28 cellular contexts compared by ENCODE assay signal in the genomic region with DNA sequence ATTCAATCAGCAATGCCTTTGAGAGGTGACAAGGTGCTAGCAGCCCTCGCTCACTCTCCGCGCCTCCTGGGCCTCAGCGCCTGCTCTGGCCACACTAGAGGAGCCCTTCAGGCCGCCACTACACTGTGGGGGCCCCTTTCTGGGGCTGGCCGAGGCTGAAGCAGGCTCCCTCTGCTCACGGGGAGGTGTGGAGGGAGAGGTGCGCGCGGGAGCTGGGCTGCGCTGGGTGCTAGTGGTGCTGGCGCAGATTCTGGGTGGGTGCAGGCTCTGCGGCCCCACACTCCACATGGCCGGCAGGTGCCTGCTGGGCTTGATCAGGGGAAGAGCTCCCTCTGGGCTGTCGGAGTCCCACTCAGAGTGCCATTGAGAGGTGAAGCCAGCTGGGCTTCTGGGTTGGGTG.
"Had no signal": no experiment of that assay in that cellular context is flagged by ENCODE, and none has a peak within 500 bp of the region (broad histone marks: within the 10 kb centered on the region; RNA-seq: fewer than 3 reads in every experiment).

No MANE protein-coding gene starts in this region.

- H3K4me3 ChIP-seq: hepatocyte, lower lobe of right lung, right atrium auricular region, skin epidermis, suprapubic skin, thoracic aorta, tibial artery, vagina had no signal

- H3K4me1 ChIP-seq: lower lobe of right lung, parathyroid adenoma, right atrium auricular region, suprapubic skin, tibial artery, vagina had no signal

- H2AFZ ChIP-seq: hepatocyte, parathyroid adenoma had no signal

- H3K4me3 Mint-ChIP-seq: naive thymus-derived CD8-positive, alpha-beta T cell; nephron; neural crest cell; stimulated activated naive CD8-positive, alpha-beta T cell treated with anti-CD3 and anti-CD28 coated beads, Interleukin-15, Interleukin-2, amounts not matched to agents 100 ng/mL and 50 ng/mL, for 24 hours; type B pancreatic cell had no signal

- H3K36me3 Mint-ChIP-seq: naive thymus-derived CD8-positive, alpha-beta T cell; type B pancreatic cell had no signal

- H3K9me3 Mint-ChIP-seq: stimulated activated naive CD8-positive, alpha-beta T cell treated with anti-CD3 and anti-CD28 coated beads, Interleukin-15, Interleukin-2, amounts not matched to agents 100 ng/mL and 50 ng/mL, for 24 hours had no signal

- H3K4me2 ChIP-seq: hepatocyte had no signal

- H3K27me3 Mint-ChIP-seq: naive thymus-derived CD8-positive, alpha-beta T cell; progenitor cell of endocrine pancreas; stimulated activated naive CD8-positive, alpha-beta T cell treated with anti-CD3 and anti-CD28 coated beads, Interleukin-15, Interleukin-2, amounts not matched to agents 100 ng/mL and 50 ng/mL, for 24 hours; type B pancreatic cell had no signal

- H3K27ac Mint-ChIP-seq: naive thymus-derived CD8-positive, alpha-beta T cell; nephron; progenitor cell of endocrine pancreas; stimulated activated naive CD8-positive, alpha-beta T cell treated with anti-CD3 and anti-CD28 coated beads, Interleukin-15, Interleukin-2, amounts not matched to agents 100 ng/mL and 50 ng/mL, for 24 hours; type B pancreatic cell had no signal

- ATAC-seq: left cardiac atrium; left lobe of liver; lower lobe of right lung; naive thymus-derived CD8-positive, alpha-beta T cell; sciatic nerve had no signal

- H3K9ac ChIP-seq: parathyroid adenoma had no signal

- H3K79me2 ChIP-seq: hepatocyte, parathyroid adenoma had no signal

- H3K36me3 ChIP-seq: lower lobe of right lung, neutrophil, right atrium auricular region, suprapubic skin, thoracic aorta, tibial artery, vagina had no signal

- DNase-seq: islet precursor cell; kidney glomerular epithelial cell; left cardiac atrium; lower lobe of right lung; mesenchymal stem cell; naive thymus-derived CD8-positive, alpha-beta T cell; occipital lobe; stimulated activated CD4-positive, alpha-beta T cell treated with anti-CD3 and anti-CD28 coated beads, Interleukin-12 subunit alpha, Interleukin-12 subunit beta, amount 100 ng/mL, for 4 hours; stimulated activated CD4-positive, alpha-beta T cell treated with anti-CD3 and anti-CD28 coated beads, Interleukin-15, amount 100 ng/mL, for 24 hours; stimulated activated CD4-positive, alpha-beta T cell treated with anti-CD3 and anti-CD28 coated beads, Interleukin-2, amount 100 ng/mL, for 24 hours; stimulated activated CD4-positive, alpha-beta T cell treated with anti-CD3 and anti-CD28 coated beads, Interleukin-4, amount 100 ng/mL, for 1 hour; stimulated activated naive CD4-positive, alpha-beta T cell; tibial artery had no signal

- H3K27ac ChIP-seq: hepatocyte, lower lobe of right lung, neutrophil, parathyroid adenoma, right atrium auricular region, skin epidermis, suprapubic skin, thoracic aorta, tibial artery, vagina had no signal

- H3K27me3 ChIP-seq: hepatocyte, neutrophil, right atrium auricular region, suprapubic skin, tibial artery, vagina had no signal

- H3K9me3 ChIP-seq: lower lobe of right lung, neutrophil, right atrium auricular region, thoracic aorta, tibial artery, vagina had no signal

- H3K4me1 Mint-ChIP-seq: naive thymus-derived CD8-positive, alpha-beta T cell; nephron had no signal
